12 cellular contexts compared by ENCODE assay signal in genomic region chr1:198549863-198550262, GRCh38.
DNase-seq lines count a peak whose midpoint lies in the region; ATAC-seq and TF ChIP-seq lines count a peak whose summit lies in the region.
"Had no signal": no experiment of that assay in that cellular context is flagged by ENCODE, and none has a peak within 500 bp of the region (broad histone marks: within the 10 kb centered on the region; RNA-seq: fewer than 3 reads in every experiment).

No MANE protein-coding gene starts in this region.

- H3K4me3 ChIP-seq in effector memory CD4-positive, alpha-beta T cell (ENCODE audit: insufficient read depth, low read depth, low read length, poor library complexity, severe bottlenecking), result no peak overlapping the region
- H3K4me3 ChIP-seq: gastrocnemius medialis, smooth muscle cell had no signal

- H3K4me1 ChIP-seq in effector memory CD4-positive, alpha-beta T cell (ENCODE audit: control insufficient read depth, insufficient read depth, low read length, poor library complexity, severe bottlenecking), result peaks cover 9% of the 10 kb centered on the region
- H3K4me1 ChIP-seq: gastrocnemius medialis had no signal

- no peaks in the 10 kb centered on the region for H3K36me3 ChIP-seq in effector memory CD4-positive, alpha-beta T cell (ENCODE audit: control insufficient read depth, insufficient read depth, low read length)
- H3K36me3 ChIP-seq: gastrocnemius medialis had no signal

- no peaks in the 10 kb centered on the region for H3K9me3 ChIP-seq in effector memory CD4-positive, alpha-beta T cell (ENCODE audit: control insufficient read depth, low read length)
- H3K9me3 ChIP-seq: gastrocnemius medialis had no signal

- POLR2A ChIA-PET in RWPE1 (lab: Yijun Ruan, JAX; ENCODE audit: low non-redundant PET), result no interaction called here

- CTCF ChIA-PET in RWPE1 (lab: Yijun Ruan, JAX), result no interaction called here

- TF ChIP-seq CTCF in RWPE1 (conservative IDR thresholded peaks at IDR 0.05; ENCODE audit: low read depth), result no peak

- H3K27me3 ChIP-seq in effector memory CD4-positive, alpha-beta T cell (replicated peaks; ENCODE audit: control insufficient read depth, insufficient read depth, low read length, poor library complexity, severe bottlenecking), result no peaks in the 10 kb centered on the region
- H3K27me3 ChIP-seq: gastrocnemius medialis had no signal

- H3K27ac ChIP-seq in effector memory CD4-positive, alpha-beta T cell (ENCODE audit: insufficient read depth, low read length, poor library complexity, severe bottlenecking), result peak overlapping the region; percentile 13
- H3K27ac ChIP-seq in RWPE1, result no peak overlapping the region
- H3K27ac ChIP-seq: gastrocnemius medialis had no signal

- ATAC-seq in GM18517 (IDR thresholded peaks at IDR 0.05; ENCODE audit: unreplicated experiment), result peak; percentile 88
- ATAC-seq in GM21390 (IDR thresholded peaks at IDR 0.05; ENCODE audit: unreplicated experiment), result peak; percentile 74
- peak; percentile 83 for ATAC-seq in HG03103 (IDR thresholded peaks at IDR 0.05; ENCODE audit: low read depth, unreplicated experiment)
- ATAC-seq: gastrocnemius medialis had no signal

- no peak for DNase-seq in effector memory CD4-positive, alpha-beta T cell
- DNase-seq in RWPE1 (ENCODE audit: low spot score) (no peak), DMS153 (lab: John Stamatoyannopoulos, UW) (no peak), GM19240 (ENCODE audit: insufficient read length, low spot score) (no peak), NCI-H526 (lab: John Stamatoyannopoulos, UW) (no peak)
- DNase-seq: cerebellar nuclear complex, gastrocnemius medialis, substantia nigra had no signal
